In genomic region chr3:74465652-74466415, GRCh38 we compare ENCODE assay signal across 20 cellular contexts.
A peak's percentile ranks its signal among the peaks of the same experiment; 100 is the strongest.
DNase-seq lines count a peak whose midpoint lies in the region; ATAC-seq and TF ChIP-seq lines count a peak whose summit lies in the region.
"Had no signal": no experiment of that assay in that cellular context is flagged by ENCODE, and none has a peak within 500 bp of the region (broad histone marks: within the 10 kb centered on the region; RNA-seq: fewer than 3 reads in every experiment).

No MANE protein-coding gene starts in this region.

- H3K4me1 ChIP-seq in SJCRH30: no peaks in the 10 kb centered on the region
- H3K4me1 ChIP-seq in thyroid gland: no peaks in the 10 kb centered on the region
- H3K4me1 ChIP-seq: adrenal gland, spleen, uterus had no signal

- DNase-seq in D341Med (ENCODE audit: low spot score) (peak; percentile 24), SJCRH30 (peak; percentile 1), fibroblast of peridontal ligament (ENCODE audit: extremely low read depth) (peak; percentile 1), pons (ENCODE audit: low spot score) (peak; percentile 24), NCI-H1417 treated with DMSO at 0.1 percent for 48 hours (lab: John Stamatoyannopoulos, UW) (no peak), thyroid gland (no peak)
- DNase-seq: activated CD8-positive, alpha-beta T cell treated with anti-CD3 and anti-CD28 coated beads, Interleukin-2, amount 10 ng/mL, durations not matched to agents 7 days and 5 days; adrenal gland; AML-193; cortex of kidney; left cardiac atrium; NCI-H1092; NCI-H510A; ovary; spleen; stimulated activated naive CD4-positive, alpha-beta T cell had no signal

- no peaks in the 10 kb centered on the region for H3K9me3 ChIP-seq in SJCRH30 (replicated peaks)
- H3K9me3 ChIP-seq in thyroid gland: no peaks in the 10 kb centered on the region
- H3K9me3 ChIP-seq: adrenal gland, ovary, uterus had no signal

- no peak for TF ChIP-seq CTCF in thyroid gland (IDR thresholded peaks at IDR 0.05)

- H3K36me3 ChIP-seq in SJCRH30: no peaks in the 10 kb centered on the region
- no peaks in the 10 kb centered on the region for H3K36me3 ChIP-seq in thyroid gland
- H3K36me3 ChIP-seq: adrenal gland, ovary, spleen, uterus had no signal

- TF ChIP-seq POLR2A in thyroid gland (IDR thresholded peaks at IDR 0.05): no peak

- 41 to 47% methylated on average over 4 of the region's 4 CpGs for WGBS in thyroid gland, 2 donors

- ATAC-seq in HG03354 (IDR thresholded peaks at IDR 0.05; ENCODE audit: poor library complexity, severe bottlenecking, unreplicated experiment) (no peak), GM18519 (IDR thresholded peaks at IDR 0.05; ENCODE audit: low FRiP score, unreplicated experiment) (no peak)
- ATAC-seq: activated CD8-positive, alpha-beta T cell treated with anti-CD3 and anti-CD28 coated beads, Interleukin-2, amount 10 ng/mL, durations not matched to agents 7 days and 5 days; left cardiac atrium had no signal

- H3K27me3 ChIP-seq in SJCRH30: no peaks in the 10 kb centered on the region
- no peaks in the 10 kb centered on the region for H3K27me3 ChIP-seq in thyroid gland
- H3K27me3 ChIP-seq: adrenal gland, ovary, spleen, uterus had no signal

- no peak overlapping the region for H3K4me3 ChIP-seq in SJCRH30
- no peak overlapping the region for H3K4me3 ChIP-seq in thyroid gland (replicated peaks in 1 of 3)
- H3K4me3 ChIP-seq: adrenal gland, ovary, spleen, uterus had no signal

- intact Hi-C loops in thyroid gland (cut with DNase I): no loop called here

- H3K27ac ChIP-seq in SJCRH30 (no peak overlapping the region), thyroid gland (no peak overlapping the region)
- H3K27ac ChIP-seq: adrenal gland, epithelial cell of prostate, ovary, spleen, uterus had no signal

Comparison
In these comparisons a context has a peak if more than half of its experiments do, and no peak if none do; other contexts are left out.
1. DNase-seq: peak in D341Med (single experiment), SJCRH30 (2 of 2), fibroblast of peridontal ligament (single experiment) and pons (single experiment); none in NCI-H1417 treated with DMSO at 0.1 percent for 48 hours (single experiment) and thyroid gland (0 of 2).